1 cellular context compared by ENCODE assay signal in genomic region chr13:110329798-110330461, GRCh38.
TF ChIP-seq lines count a peak whose summit lies in the region.

No MANE protein-coding gene starts in this region.

TF ChIP-seq in IMR-90, 13 proteins besides CTCF, POLR2A, EP300 and RAD21 (continued from another document):
- TF ChIP-seq BHLHE40 (IDR thresholded peaks at IDR 0.05; ENCODE audit: low read depth, low read length): peak; percentile 39
- TF ChIP-seq MAZ (IDR thresholded peaks at IDR 0.05; ENCODE audit: borderline replicate concordance, low read depth, low read length): peak; percentile 38; the same call in 1 of the 2 replicates
- TF ChIP-seq RCOR1 (IDR thresholded peaks at IDR 0.05; ENCODE audit: insufficient replicate concordance, low read length): no peak
- peak; percentile 77 for TF ChIP-seq MAFK (IDR thresholded peaks at IDR 0.05; ENCODE audit: low read depth, low read length)
- TF ChIP-seq SMC3 (IDR thresholded peaks at IDR 0.05; ENCODE audit: low read depth, low read length): no peak
- TF ChIP-seq RFX5 (IDR thresholded peaks at IDR 0.05; ENCODE audit: low read depth, low read length): no peak
- 0 out of 2 replicates have a peak, but pooled peaks have one; percentile 37 for TF ChIP-seq FOS (IDR thresholded peaks at IDR 0.05; ENCODE audit: low read depth, low read length)
- no peak for TF ChIP-seq USF2 (IDR thresholded peaks at IDR 0.05; ENCODE audit: low read depth, low read length)
- peak; percentile 55 for TF ChIP-seq CEBPB (IDR thresholded peaks at IDR 0.05; ENCODE audit: low read depth, low read length)
- TF ChIP-seq NFE2L2 (IDR thresholded peaks at IDR 0.05; ENCODE audit: low read depth, low read length): peak; percentile 47; the same call in 1 of the 2 replicates
- no peak for TF ChIP-seq MXI1 (IDR thresholded peaks at IDR 0.05; ENCODE audit: borderline replicate concordance, low read depth, low read length)
- TF ChIP-seq CHD1 (IDR thresholded peaks at IDR 0.05; ENCODE audit: low read depth, low read length): 0 out of 2 replicates have a peak, but pooled peaks have one; percentile 37
